1 cellular context compared by ENCODE assay signal in the genomic region with DNA sequence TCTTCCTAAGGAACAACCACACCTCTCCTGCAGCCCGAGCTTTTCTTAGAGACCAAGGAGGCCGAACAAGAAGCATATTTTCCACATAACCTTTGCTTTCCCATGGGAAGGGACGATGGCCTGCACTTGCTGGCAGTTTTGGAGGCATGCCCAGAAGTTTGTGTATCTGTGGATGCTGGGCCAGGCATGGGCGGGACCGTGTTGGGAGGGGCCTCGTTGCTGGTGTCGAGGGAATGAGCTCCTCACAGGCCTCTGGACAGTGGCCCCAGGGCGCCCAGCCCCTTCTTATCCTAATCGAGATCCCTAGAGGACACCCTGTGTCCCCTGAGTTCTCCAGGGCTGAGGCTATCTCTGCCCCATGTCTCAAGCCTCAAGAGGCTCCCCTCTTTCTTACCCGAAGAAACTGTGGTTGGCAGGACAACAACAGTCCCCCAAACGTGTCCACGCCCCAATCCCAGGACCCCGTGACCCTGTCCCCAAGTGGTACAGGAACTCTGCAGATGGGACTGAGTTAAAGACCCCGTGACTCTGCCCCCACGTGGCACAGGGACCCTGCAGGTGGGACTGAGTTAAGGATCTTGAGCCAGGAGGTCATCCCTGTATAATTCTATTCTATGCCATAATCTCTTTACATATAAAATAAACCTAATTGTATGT.
TF ChIP-seq lines count a peak whose summit lies in the region.

No MANE protein-coding gene starts in this region.

TF ChIP-seq in IMR-90, 13 proteins besides CTCF, POLR2A, EP300 and RAD21:
- TF ChIP-seq CHD1 (IDR thresholded peaks at IDR 0.05; ENCODE audit: low read depth, low read length) (no peak), MAFK (IDR thresholded peaks at IDR 0.05; ENCODE audit: low read depth, low read length) (no peak), NFE2L2 (IDR thresholded peaks at IDR 0.05; ENCODE audit: low read depth, low read length) (no peak), CEBPB (IDR thresholded peaks at IDR 0.05; ENCODE audit: low read depth, low read length) (no peak), MXI1 (IDR thresholded peaks at IDR 0.05; ENCODE audit: borderline replicate concordance, low read depth, low read length) (no peak), MAZ (IDR thresholded peaks at IDR 0.05; ENCODE audit: borderline replicate concordance, low read depth, low read length) (no peak), BHLHE40 (IDR thresholded peaks at IDR 0.05; ENCODE audit: low read depth, low read length) (no peak), RCOR1 (IDR thresholded peaks at IDR 0.05; ENCODE audit: insufficient replicate concordance, low read length) (no peak), FOS (IDR thresholded peaks at IDR 0.05; ENCODE audit: low read depth, low read length) (no peak), RFX5 (IDR thresholded peaks at IDR 0.05; ENCODE audit: low read depth, low read length) (no peak), SMC3 (IDR thresholded peaks at IDR 0.05; ENCODE audit: low read depth, low read length) (no peak)
- TF ChIP-seq, protein P1, sequence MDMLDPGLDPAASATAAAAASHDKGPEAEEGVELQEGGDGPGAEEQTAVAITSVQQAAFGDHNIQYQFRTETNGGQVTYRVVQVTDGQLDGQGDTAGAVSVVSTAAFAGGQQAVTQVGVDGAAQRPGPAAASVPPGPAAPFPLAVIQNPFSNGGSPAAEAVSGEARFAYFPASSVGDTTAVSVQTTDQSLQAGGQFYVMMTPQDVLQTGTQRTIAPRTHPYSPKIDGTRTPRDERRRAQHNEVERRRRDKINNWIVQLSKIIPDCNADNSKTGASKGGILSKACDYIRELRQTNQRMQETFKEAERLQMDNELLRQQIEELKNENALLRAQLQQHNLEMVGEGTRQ (IDR thresholded peaks at IDR 0.05; ENCODE audit: low read depth, low read length) = no peak
- TF ChIP-seq, protein P2, sequence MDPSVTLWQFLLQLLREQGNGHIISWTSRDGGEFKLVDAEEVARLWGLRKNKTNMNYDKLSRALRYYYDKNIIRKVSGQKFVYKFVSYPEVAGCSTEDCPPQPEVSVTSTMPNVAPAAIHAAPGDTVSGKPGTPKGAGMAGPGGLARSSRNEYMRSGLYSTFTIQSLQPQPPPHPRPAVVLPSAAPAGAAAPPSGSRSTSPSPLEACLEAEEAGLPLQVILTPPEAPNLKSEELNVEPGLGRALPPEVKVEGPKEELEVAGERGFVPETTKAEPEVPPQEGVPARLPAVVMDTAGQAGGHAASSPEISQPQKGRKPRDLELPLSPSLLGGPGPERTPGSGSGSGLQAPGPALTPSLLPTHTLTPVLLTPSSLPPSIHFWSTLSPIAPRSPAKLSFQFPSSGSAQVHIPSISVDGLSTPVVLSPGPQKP (IDR thresholded peaks at IDR 0.05; ENCODE audit: borderline replicate concordance, low read depth, low read length) = no peak
TF ChIP-seq in IMR-90: peak in this region for 0.
